1 cellular context compared by ENCODE assay signal in the genomic region with DNA sequence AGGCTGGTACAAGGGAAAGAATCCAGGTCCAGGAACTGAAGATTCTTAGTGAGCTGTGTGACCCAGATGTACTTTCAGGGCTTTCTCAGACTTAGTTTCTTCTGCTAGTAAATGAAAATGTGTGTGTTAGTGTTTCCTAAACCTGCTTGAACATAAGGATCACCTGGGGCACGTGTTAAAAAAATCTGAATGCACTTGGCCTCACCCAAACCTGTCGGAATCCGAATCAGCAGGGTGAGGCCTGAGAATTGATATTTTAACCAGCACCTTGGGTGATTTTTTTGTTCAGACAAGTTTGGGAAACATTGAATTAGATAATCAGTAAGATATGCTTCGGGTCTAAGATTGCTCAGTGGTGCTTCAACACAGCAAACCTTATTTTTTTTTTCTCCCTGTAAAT.
TF ChIP-seq lines count a peak whose summit lies in the region.

No MANE protein-coding gene starts in this region.

TF ChIP-seq in SK-N-SH treated with all-trans-retinoic acid at 6 μM for 48 hours, 23 proteins besides CTCF, POLR2A, EP300 and RAD21 (continued from another document):
- TF ChIP-seq TOX (CRISPR knock-in tag; IDR thresholded peaks at IDR 0.05; ENCODE audit: borderline replicate concordance) (no peak), ZC3H10 (CRISPR knock-in tag; IDR thresholded peaks at IDR 0.05) (no peak)
